ENCODE assay signal across 17 cellular contexts in genomic region chr12:109893250-109893995, GRCh38. TPM values are rescaled to one million over a fixed set of nuclear protein-coding genes. Genes with fewer than 3 reads are reported as not detected.
DNase-seq lines count a peak whose midpoint lies in the region; FAIRE-seq and TF ChIP-seq lines count a peak whose summit lies in the region.
"Had no signal": no experiment of that assay in that cellular context is flagged by ENCODE, and none has a peak within 500 bp of the region (broad histone marks: within the 10 kb centered on the region; RNA-seq: fewer than 3 reads in every experiment).

No MANE protein-coding gene starts in this region.

- FAIRE-seq in GM12892 (lab: Jason Lieb, UNC) (peak; percentile 38), HTR-8/SVneo (lab: Jason Lieb, UNC) (no peak)

- no peaks in the 10 kb centered on the region for H3K27me3 ChIP-seq in BLaER1
- H3K27me3 ChIP-seq in esophagus squamous epithelium, result no peaks in the 10 kb centered on the region
- H3K27me3 ChIP-seq in ascending aorta, result no peaks in the 10 kb centered on the region
- H3K27me3 ChIP-seq: body of pancreas, thyroid gland had no signal

- H3K4me1 ChIP-seq in BLaER1, result peaks cover 55% of the 10 kb centered on the region
- H3K4me1 ChIP-seq in esophagus squamous epithelium, result peaks cover 18 to 64% (median 21%) of the 10 kb centered on the region in 3 donors
- no peaks in the 10 kb centered on the region for H3K4me1 ChIP-seq in ascending aorta
- H3K4me1 ChIP-seq: body of pancreas, thyroid gland had no signal

- H4K20me1 ChIP-seq in BLaER1, result no peaks in the 10 kb centered on the region

- no peak for TF ChIP-seq CTCF in esophagus squamous epithelium (IDR thresholded peaks at IDR 0.05)
- TF ChIP-seq CTCF in ascending aorta (IDR thresholded peaks at IDR 0.05), result no peak

- no peak overlapping the region for H3K4me3 ChIP-seq in BLaER1
- H3K4me3 ChIP-seq in esophagus squamous epithelium, result no peak overlapping the region
- H3K4me3 ChIP-seq in ascending aorta, result no peak overlapping the region
- H3K4me3 ChIP-seq: body of pancreas, thyroid gland had no signal

- no peaks in the 10 kb centered on the region for H3K9me3 ChIP-seq in BLaER1
- no peaks in the 10 kb centered on the region for H3K9me3 ChIP-seq in esophagus squamous epithelium
- no peaks in the 10 kb centered on the region for H3K9me3 ChIP-seq in ascending aorta
- H3K9me3 ChIP-seq: body of pancreas, thyroid gland had no signal

- intact Hi-C loops in esophagus squamous epithelium (cut with DNase I), result no loop called here
- intact Hi-C loops in ascending aorta (cut with DNase I), result no loop called here

- no peaks in the 10 kb centered on the region for H3K36me3 ChIP-seq in BLaER1
- no peaks in the 10 kb centered on the region for H3K36me3 ChIP-seq in esophagus squamous epithelium
- H3K36me3 ChIP-seq in ascending aorta, result no peaks in the 10 kb centered on the region
- H3K36me3 ChIP-seq: thyroid gland had no signal

- 64 to 69% methylated on average over 5 to 7 of the region's 7 CpGs for WGBS in esophagus squamous epithelium, 2 donors

- DNase-seq in GM12892 (ENCODE audit: insufficient read length) (no peak), MV-4-11 (lab: John Stamatoyannopoulos, UW) (peak; percentile 11), esophagus squamous epithelium (lab: John Stamatoyannopoulos, UW) (no peak), ascending aorta (ENCODE audit: low spot score in 2 of 2) (no peak), SIG-M5 treated with dmso at 0.1 percent for 504 hours (lab: John Stamatoyannopoulos, UW; ENCODE audit: unreplicated experiment) (no peak), HTR-8/SVneo (ENCODE audit: insufficient read length, low spot score) (no peak), NCI-H345 (lab: John Stamatoyannopoulos, UW) (no peak)
- DNase-seq: body of pancreas; DMS79 treated with DMSO at 0.1 percent for 48 hours; effector CD8-positive, alpha-beta T cell; HCEC 1CT; NCI-H1048; NCI-H2029; stimulated activated naive CD4-positive, alpha-beta T cell; T-helper 9 cell; thyroid gland had no signal

- H3K27ac ChIP-seq in BLaER1 (peak overlapping the region; percentile 49; the same call in 1 of the 2 replicates), esophagus squamous epithelium (peak overlapping the region; percentile 52 to 91 (median 71)), ascending aorta (no peak overlapping the region)
- H3K27ac ChIP-seq: body of pancreas, thyroid gland had no signal

- peak overlapping the region; percentile 65 for H3K4me2 ChIP-seq in BLaER1

- no peak overlapping the region for H3K9ac ChIP-seq in BLaER1

- TF ChIP-seq POLR2A in GM12892 (IDR thresholded peaks at IDR 0.05; ENCODE audit: low read depth, low read length) (no peak), esophagus squamous epithelium (IDR thresholded peaks at IDR 0.05) (no peak)

RNA-seq across cellular contexts. Expression of gene TCHP, which starts 6.7 kb away (rescaled TPM):
- polyA plus RNA-seq in GM12892 (2012; ENCODE audit: missing spikeins), result 8.5 TPM
- total RNA-seq in esophagus squamous epithelium (10 to 100 TPM; 15.7 to 31.7 (median 20.0) TPM), ascending aorta (4.2 TPM)

RNA-seq across cellular contexts. Expression of gene GLTP, which starts 13.1 kb away (rescaled TPM):
- polyA plus RNA-seq in GM12892 (2012; ENCODE audit: missing spikeins), result 21.2 TPM
- total RNA-seq in esophagus squamous epithelium (100 to 1,000 TPM; 315 to 901 (median 457) TPM), ascending aorta (105 TPM)

Comparison
In these comparisons a context has a peak if more than half of its experiments do, and no peak if none do; other contexts are left out.
1. H3K27ac ChIP-seq: peak in BLaER1 (single experiment) and esophagus squamous epithelium (4 of 4); none in ascending aorta (0 of 2).